Comparison of ENCODE assay signal across 19 cellular contexts in the genomic region with DNA sequence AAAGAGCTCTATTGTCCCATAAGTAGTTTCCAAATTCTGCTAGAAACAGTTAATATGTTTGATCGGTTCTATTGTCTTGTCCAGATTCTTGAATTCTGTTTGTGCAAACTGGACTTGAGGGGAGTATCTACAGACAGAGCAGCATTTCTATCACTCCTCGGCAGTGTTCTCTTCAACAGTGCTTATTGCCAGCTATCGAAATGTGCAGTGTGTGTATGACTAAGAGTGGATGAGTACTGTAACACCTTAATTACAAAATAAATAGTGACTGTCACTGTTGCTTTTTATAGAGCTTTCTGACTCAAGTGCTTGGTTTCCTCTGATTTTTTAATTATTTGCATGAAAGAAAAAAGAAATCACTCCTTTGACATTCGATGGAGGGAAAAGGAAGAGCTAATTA.
DNase-seq lines count a peak whose midpoint lies in the region; TF ChIP-seq lines count a peak whose summit lies in the region.
"Had no signal": no experiment of that assay in that cellular context is flagged by ENCODE, and none has a peak within 500 bp of the region (broad histone marks: within the 10 kb centered on the region; RNA-seq: fewer than 3 reads in every experiment).

No MANE protein-coding gene starts in this region.

- H2AK5ac ChIP-seq in H9 (ENCODE audit: insufficient read length, low read length) = no peak overlapping the region

- H3K36me3 ChIP-seq in endodermal cell (ENCODE audit: control insufficient read depth, insufficient read depth, low read length) = no peaks in the 10 kb centered on the region
- H3K36me3 ChIP-seq in MG63 = no peaks in the 10 kb centered on the region
- H3K36me3 ChIP-seq: left ventricle myocardium inferior had no signal

- H2BK15ac ChIP-seq in H9 (ENCODE audit: low read depth, low read length) = no peak overlapping the region

- H3K14ac ChIP-seq in H9 (ENCODE audit: insufficient read depth, low read length) = no peak overlapping the region

- H2BK20ac ChIP-seq in H9 (ENCODE audit: low read depth, low read length, poor library complexity, severe bottlenecking) = no peak overlapping the region

- H4K8ac ChIP-seq in H9 (replicated peaks; ENCODE audit: insufficient read length, low read depth, low read length) = no peak overlapping the region

- H3K9me3 Mint-ChIP-seq in H9 (no peaks in the 10 kb centered on the region), endodermal cell (no peaks in the 10 kb centered on the region)
- H3K9me3 Mint-ChIP-seq: CD8-positive, alpha-beta T cell; effector memory CD8-positive, alpha-beta T cell; nephron progenitor cell had no signal

- H3K4me1 ChIP-seq in H9 (ENCODE audit: insufficient read depth, low read length) = peaks cover 2% of the 10 kb centered on the region; the same call in 1 of the 2 replicates
- H3K4me1 ChIP-seq in endodermal cell (ENCODE audit: control insufficient read depth, insufficient read depth, low read length) = no peaks in the 10 kb centered on the region
- H3K4me1 ChIP-seq: left ventricle myocardium inferior had no signal

- no peak overlapping the region for H3K18ac ChIP-seq in H9 (ENCODE audit: insufficient read length, low read depth, low read length)

- peak; percentile 4 for DNase-seq in Ammon's horn (ENCODE audit: low spot score)
- DNase-seq in H9 = no peak
- peak; percentile 57 for DNase-seq in NCI-H2029 treated with DMSO at 0.1 percent for 48 hours (lab: John Stamatoyannopoulos, UW)
- DNase-seq in endodermal cell = no peak
- no peak for DNase-seq in hippocampal formation (lab: John Stamatoyannopoulos, UW)
- DNase-seq in MG63 = no peak
- no peak for DNase-seq in activated T-cell treated with anti-CD3 and anti-CD28 coated beads, Interleukin-2, amount 50 U/mL, for 48 hours
- DNase-seq in DMS79 treated with DMSO at 0.1 percent for 48 hours (lab: John Stamatoyannopoulos, UW) = no peak
- DNase-seq: activated CD4-positive, alpha-beta T cell treated with anti-CD3 and anti-CD28 coated beads for 4 hours; activated naive CD4-positive, alpha-beta T cell treated with anti-CD3 and anti-CD28 coated beads, Interleukin-2, amount 50 U/mL, for 16 hours; CD8-positive, alpha-beta T cell; effector memory CD8-positive, alpha-beta T cell; left ventricle myocardium inferior; midbrain; NCI-H187; NCI-H524; nephron progenitor cell; stimulated activated naive CD4-positive, alpha-beta T cell treated with Interleukin-2 at 50 U/mL for 16 hours; SW 1271 had no signal

- H3K4me3 Mint-ChIP-seq in H9 (no peak overlapping the region), endodermal cell (no peak overlapping the region)
- H3K4me3 Mint-ChIP-seq: CD8-positive, alpha-beta T cell; effector memory CD8-positive, alpha-beta T cell; nephron progenitor cell had no signal

- no peaks in the 10 kb centered on the region for H3K27me3 Mint-ChIP-seq in H9 (ENCODE audit: low read depth)
- H3K27me3 Mint-ChIP-seq in endodermal cell (ENCODE audit: insufficient read depth) = no peaks in the 10 kb centered on the region
- H3K27me3 Mint-ChIP-seq: effector memory CD8-positive, alpha-beta T cell had no signal

- no peaks in the 10 kb centered on the region for H3K79me2 ChIP-seq in H9 (ENCODE audit: insufficient read depth, low read length)

- H3K4me3 ChIP-seq in endodermal cell (ENCODE audit: low read length) (no peak overlapping the region), MG63 (no peak overlapping the region)
- H3K4me3 ChIP-seq: left ventricle myocardium inferior had no signal

- H3K9ac ChIP-seq in H9 (ENCODE audit: extremely low read depth, insufficient read length, low read length) (no peak overlapping the region), endodermal cell (ENCODE audit: extremely low read depth, low read length, poor library complexity, severe bottlenecking) (no peak overlapping the region)

- WGBS in H9 (ENCODE audit: extremely low coverage, insufficient read length, low lambda C conversion rate) = no CpG with 5 or more reads among the region's 4 CpGs
- WGBS in endodermal cell (ENCODE audit: insufficient coverage in 1 of 2, insufficient read length in 1 of 2), 2 experiments = 92% methylated on average over 2 of the region's 4 CpGs; no CpG with 5 or more reads in 1 of the 2 experiments

- no peaks in the 10 kb centered on the region for H3K23me2 ChIP-seq in H9 (ENCODE audit: insufficient read length, low read depth, low read length, poor library complexity, severe bottlenecking)

- peaks cover 34 to 39% of the 10 kb centered on the region in 2 experiments for H3K4me1 Mint-ChIP-seq in H9
- H3K4me1 Mint-ChIP-seq in endodermal cell = peaks cover 37% of the 10 kb centered on the region

- H3K27ac Mint-ChIP-seq in H9 = peak overlapping the region; percentile 29 to 88 (median 79); a peak in 5 of 7 replicates
- H3K27ac Mint-ChIP-seq in endodermal cell = peak overlapping the region; percentile 46
- H3K27ac Mint-ChIP-seq: CD8-positive, alpha-beta T cell; effector memory CD8-positive, alpha-beta T cell; nephron progenitor cell had no signal

- no peak overlapping the region for H3K4me2 ChIP-seq in H9 (ENCODE audit: insufficient read depth, insufficient read length, low read length)

- H3K9me3 ChIP-seq in H9 (ENCODE audit: control insufficient read depth, low read depth, low read length) = no peaks in the 10 kb centered on the region
- H3K9me3 ChIP-seq in endodermal cell (ENCODE audit: control insufficient read depth, low read length) = no peaks in the 10 kb centered on the region
- no peaks in the 10 kb centered on the region for H3K9me3 ChIP-seq in MG63
- H3K9me3 ChIP-seq: left ventricle myocardium inferior had no signal

- H4K20me1 ChIP-seq in H9 (ENCODE audit: control insufficient read depth, insufficient read depth, insufficient read length) = no peaks in the 10 kb centered on the region

- no peak overlapping the region for H3K56ac ChIP-seq in H9 (ENCODE audit: insufficient read length, low read depth, low read length)

- H2BK5ac ChIP-seq in H9 (ENCODE audit: insufficient read length, low read length) = no peak overlapping the region

- H2BK12ac ChIP-seq in H9 (ENCODE audit: insufficient read length, low read depth, low read length) = no peak overlapping the region

- H3K79me1 ChIP-seq in H9 (ENCODE audit: insufficient read depth, low read depth, low read length, poor library complexity, severe bottlenecking) = no peaks in the 10 kb centered on the region

- H3T11ph ChIP-seq in H9 (ENCODE audit: low read length) = no peak overlapping the region

- H2AFZ ChIP-seq in H9 (ENCODE audit: low read length) = no peak overlapping the region

- no peak overlapping the region for H3K4ac ChIP-seq in H9 (ENCODE audit: low read depth, low read length)

- H3K27ac ChIP-seq in H9 (ENCODE audit: insufficient read length, low read depth, low read length) = no peak overlapping the region
- H3K27ac ChIP-seq in endodermal cell (ENCODE audit: low read depth, low read length) = no peak overlapping the region
- H3K27ac ChIP-seq: left ventricle myocardium inferior had no signal

- H4K91ac ChIP-seq in H9 (ENCODE audit: insufficient read length, low read depth, low read length) = no peak overlapping the region

- H3K36me3 Mint-ChIP-seq in H9 (ENCODE audit: insufficient read depth in 1 of 3, low read depth in 3 of 3) (no peaks in the 10 kb centered on the region; a peak in 1 of 7 replicates), endodermal cell (ENCODE audit: low read depth) (no peaks in the 10 kb centered on the region)
- H3K36me3 Mint-ChIP-seq: CD8-positive, alpha-beta T cell had no signal

- no peak overlapping the region for H4K5ac ChIP-seq in H9 (ENCODE audit: insufficient read length, low read depth, low read length)

- TF ChIP-seq CTCF in H9 (conservative IDR thresholded peaks at IDR 0.05) (no peak), endodermal cell (conservative IDR thresholded peaks at IDR 0.05) (no peak)

- H2BK120ac ChIP-seq in H9 (ENCODE audit: low read depth, low read length, poor library complexity, severe bottlenecking) = no peak overlapping the region

- H3K23ac ChIP-seq in H9 (ENCODE audit: insufficient read length, low read depth, low read length) = no peak overlapping the region

- no peaks in the 10 kb centered on the region for H3K27me3 ChIP-seq in H9 (ENCODE audit: insufficient read depth, low read length)
- no peaks in the 10 kb centered on the region for H3K27me3 ChIP-seq in endodermal cell (ENCODE audit: control insufficient read depth, insufficient read depth, low read length, poor library complexity, severe bottlenecking)
- H3K27me3 ChIP-seq in MG63 = no peaks in the 10 kb centered on the region

Comparison
In these comparisons a context has a peak if more than half of its experiments do, and no peak if none do; other contexts are left out.
1. DNase-seq: peak in Ammon's horn (single experiment) and NCI-H2029 treated with DMSO at 0.1 percent for 48 hours (single experiment); none in H9 (single experiment), endodermal cell (single experiment), hippocampal formation (0 of 2), MG63 (single experiment), activated T-cell treated with anti-CD3 and anti-CD28 coated beads, Interleukin-2, amount 50 U/mL, for 48 hours (0 of 2) and DMS79 treated with DMSO at 0.1 percent for 48 hours (single experiment).